ENCODE assay signal across 1 cellular context in the genomic region with DNA sequence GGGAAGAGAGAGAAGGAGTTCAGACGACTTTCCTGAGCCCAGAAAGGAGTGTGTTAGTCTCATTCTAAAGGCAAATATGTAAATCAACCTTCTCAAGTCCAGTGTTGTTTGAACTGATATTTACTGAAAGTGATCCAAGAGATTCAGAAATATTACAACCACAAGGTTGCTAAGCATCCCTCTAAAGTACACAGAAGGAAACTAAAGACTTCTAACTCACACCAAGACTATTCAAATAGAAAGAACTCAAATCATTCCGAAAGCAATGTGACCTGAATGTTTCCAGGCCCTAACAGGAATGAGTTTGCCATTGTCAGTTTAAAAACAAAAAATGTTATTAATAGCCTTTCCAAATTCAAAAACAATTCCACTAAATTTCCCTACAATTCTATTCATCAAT.
TF ChIP-seq lines count a peak whose summit lies in the region.

No MANE protein-coding gene starts in this region.

TF ChIP-seq in SK-N-SH treated with all-trans-retinoic acid at 6 μM for 48 hours, 23 proteins besides CTCF, POLR2A, EP300 and RAD21 (continued from another document):
- TF ChIP-seq, protein P1, sequence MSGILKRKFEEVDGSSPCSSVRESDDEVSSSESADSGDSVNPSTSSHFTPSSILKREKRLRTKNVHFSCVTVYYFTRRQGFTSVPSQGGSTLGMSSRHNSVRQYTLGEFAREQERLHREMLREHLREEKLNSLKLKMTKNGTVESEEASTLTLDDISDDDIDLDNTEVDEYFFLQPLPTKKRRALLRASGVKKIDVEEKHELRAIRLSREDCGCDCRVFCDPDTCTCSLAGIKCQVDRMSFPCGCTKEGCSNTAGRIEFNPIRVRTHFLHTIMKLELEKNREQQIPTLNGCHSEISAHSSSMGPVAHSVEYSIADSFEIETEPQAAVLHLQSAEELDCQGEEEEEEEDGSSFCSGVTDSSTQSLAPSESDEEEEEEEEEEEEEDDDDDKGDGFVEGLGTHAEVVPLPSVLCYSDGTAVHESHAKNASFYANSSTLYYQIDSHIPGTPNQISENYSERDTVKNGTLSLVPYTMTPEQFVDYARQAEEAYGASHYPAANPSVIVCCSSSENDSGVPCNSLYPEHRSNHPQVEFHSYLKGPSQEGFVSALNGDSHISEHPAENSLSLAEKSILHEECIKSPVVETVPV (CRISPR knock-in tag; IDR thresholded peaks at IDR 0.05), result no peak
- TF ChIP-seq ARNTL (CRISPR knock-in tag; IDR thresholded peaks at IDR 0.05; ENCODE audit: borderline replicate concordance, low read depth) (no peak), CSDC2 (CRISPR knock-in tag; IDR thresholded peaks at IDR 0.05) (no peak), ZFP3 (CRISPR knock-in tag; IDR thresholded peaks at IDR 0.05) (no peak), GLIS3 (CRISPR knock-in tag; IDR thresholded peaks at IDR 0.05) (no peak), ZFP30 (CRISPR knock-in tag; IDR thresholded peaks at IDR 0.05) (no peak), ZNF8 (CRISPR knock-in tag; IDR thresholded peaks at IDR 0.05) (no peak)
- TF ChIP-seq, protein P2, sequence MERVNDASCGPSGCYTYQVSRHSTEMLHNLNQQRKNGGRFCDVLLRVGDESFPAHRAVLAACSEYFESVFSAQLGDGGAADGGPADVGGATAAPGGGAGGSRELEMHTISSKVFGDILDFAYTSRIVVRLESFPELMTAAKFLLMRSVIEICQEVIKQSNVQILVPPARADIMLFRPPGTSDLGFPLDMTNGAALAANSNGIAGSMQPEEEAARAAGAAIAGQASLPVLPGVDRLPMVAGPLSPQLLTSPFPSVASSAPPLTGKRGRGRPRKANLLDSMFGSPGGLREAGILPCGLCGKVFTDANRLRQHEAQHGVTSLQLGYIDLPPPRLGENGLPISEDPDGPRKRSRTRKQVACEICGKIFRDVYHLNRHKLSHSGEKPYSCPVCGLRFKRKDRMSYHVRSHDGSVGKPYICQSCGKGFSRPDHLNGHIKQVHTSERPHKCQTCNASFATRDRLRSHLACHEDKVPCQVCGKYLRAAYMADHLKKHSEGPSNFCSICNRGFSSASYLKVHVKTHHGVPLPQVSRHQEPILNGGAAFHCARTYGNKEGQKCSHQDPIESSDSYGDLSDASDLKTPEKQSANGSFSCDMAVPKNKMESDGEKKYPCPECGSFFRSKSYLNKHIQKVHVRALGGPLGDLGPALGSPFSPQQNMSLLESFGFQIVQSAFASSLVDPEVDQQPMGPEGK (CRISPR knock-in tag; IDR thresholded peaks at IDR 0.05; ENCODE audit: borderline replicate concordance), result no peak
